1 cellular context compared by ENCODE assay signal in the genomic region with DNA sequence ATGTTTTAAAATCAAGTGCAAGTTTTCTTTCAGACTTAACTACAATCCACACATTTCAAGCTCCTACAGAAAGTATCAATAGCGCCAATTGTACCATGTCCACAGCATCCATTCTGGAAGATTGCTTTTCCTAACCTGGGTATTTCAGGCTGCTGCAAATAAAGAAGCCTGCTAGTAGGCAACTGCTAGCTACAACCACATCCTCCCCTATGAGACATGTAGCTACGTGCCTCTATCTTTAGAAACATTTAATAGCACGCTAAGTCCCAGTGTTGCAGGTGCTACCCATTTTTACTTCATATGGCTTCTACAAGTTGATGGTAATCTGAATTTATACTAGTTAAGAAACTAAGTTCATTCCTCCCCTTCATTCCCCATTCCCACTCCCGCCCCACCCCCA.
TF ChIP-seq lines count a peak whose summit lies in the region.

No MANE protein-coding gene starts in this region.

TF ChIP-seq in HepG2, 621 proteins besides CTCF, POLR2A, EP300 and RAD21:
- TF ChIP-seq HNRNPK (IDR thresholded peaks at IDR 0.05; ENCODE audit: low read depth, low read length, poor library complexity, severe bottlenecking) (peak; percentile 21), KLF13 (CRISPR knock-in tag; IDR thresholded peaks at IDR 0.05) (no peak)
